ENCODE assay signal across 11 cellular contexts in the genomic region with DNA sequence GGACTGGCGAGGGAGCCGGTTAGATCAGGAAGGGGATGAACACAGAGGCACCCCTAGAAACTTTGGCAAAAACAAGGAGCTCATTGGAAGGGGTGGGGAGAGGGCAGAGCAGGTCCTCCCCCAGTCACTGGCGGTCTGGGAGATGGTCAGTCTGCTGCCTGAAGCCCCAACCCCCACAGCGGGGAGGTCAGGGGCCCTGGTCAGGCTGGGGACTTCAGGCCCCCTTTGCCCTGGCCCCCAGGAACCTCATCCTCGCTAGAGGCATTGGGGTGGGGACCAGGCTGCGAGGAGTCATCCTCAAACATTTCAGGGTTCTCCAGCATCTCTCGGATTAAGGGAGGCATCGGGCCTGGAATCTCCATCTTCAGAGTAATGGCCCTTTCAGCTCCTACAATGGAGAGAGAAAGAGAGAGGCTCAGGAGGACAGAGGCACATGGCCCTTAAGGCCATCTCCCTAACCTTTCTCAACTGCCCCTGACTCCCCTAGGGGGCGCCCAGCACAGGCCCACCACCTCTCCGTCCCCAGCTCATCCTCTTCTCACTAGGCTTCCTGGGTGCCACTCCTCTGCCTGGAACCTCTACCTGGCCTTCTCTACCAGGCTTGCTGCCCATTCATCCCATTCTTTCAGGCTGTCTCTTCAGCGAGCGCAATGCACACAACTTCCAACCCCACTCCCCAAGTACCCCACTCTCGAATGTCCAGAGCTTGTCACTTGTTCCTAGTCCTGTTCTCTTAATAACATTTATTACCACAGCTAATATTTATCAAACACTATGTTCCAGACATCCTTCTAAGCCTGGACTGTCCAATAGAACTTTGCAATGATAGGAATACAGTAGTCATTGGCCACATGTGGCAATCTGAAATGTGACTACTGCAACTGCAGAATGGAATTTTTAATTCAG. TPM values are rescaled to one million over a fixed set of nuclear protein-coding genes. Genes with fewer than 3 reads are reported as not detected.
DNase-seq lines count a peak whose midpoint lies in the region; ATAC-seq and TF ChIP-seq lines count a peak whose summit lies in the region.
"Had no signal": no experiment of that assay in that cellular context is flagged by ENCODE, and none has a peak within 500 bp of the region (broad histone marks: within the 10 kb centered on the region; RNA-seq: fewer than 3 reads in every experiment).

No MANE protein-coding gene starts in this region.

- H3K36me3 Mint-ChIP-seq in activated T-helper 2 cell treated with anti-CD3 and anti-CD28 coated beads, Interferon-gamma antibody, Interleukin-2, Interleukin-4, amounts not matched to agents 10 μg/mL and 5 μg/mL and 100 μg/mL, durations not matched to agents 14 hours and 24 hours and 36 hours (ENCODE audit: low read depth) = peaks cover 64% of the 10 kb centered on the region
- peaks cover 13% of the 10 kb centered on the region for H3K36me3 Mint-ChIP-seq in nephron progenitor cell (ENCODE audit: low read depth)

- H3K27me3 Mint-ChIP-seq in activated T-helper 2 cell treated with anti-CD3 and anti-CD28 coated beads, Interferon-gamma antibody, Interleukin-2, Interleukin-4, amounts not matched to agents 10 μg/mL and 5 μg/mL and 100 μg/mL, durations not matched to agents 14 hours and 24 hours and 36 hours (ENCODE audit: low read depth) = no peaks in the 10 kb centered on the region
- H3K27me3 Mint-ChIP-seq in nephron progenitor cell (ENCODE audit: low read depth, poor library complexity) = peaks cover 10% of the 10 kb centered on the region

- intact Hi-C loops in activated T-helper 2 cell treated with anti-CD3 and anti-CD28 coated beads, Interferon-gamma antibody, Interleukin-2, Interleukin-4, amounts not matched to agents 10 μg/mL and 5 μg/mL and 100 μg/mL, durations not matched to agents 14 hours and 24 hours and 36 hours (cut with micrococcal nuclease) = loop anchor here (2.0 kb wide), 2 partner anchors 39 to 75 kb away; no protein-coding TSS in a partner anchor

- peaks cover 56% of the 10 kb centered on the region for H3K4me1 Mint-ChIP-seq in activated T-helper 2 cell treated with anti-CD3 and anti-CD28 coated beads, Interferon-gamma antibody, Interleukin-2, Interleukin-4, amounts not matched to agents 10 μg/mL and 5 μg/mL and 100 μg/mL, durations not matched to agents 14 hours and 24 hours and 36 hours (ENCODE audit: low read depth)
- peaks cover 40% of the 10 kb centered on the region for H3K4me1 Mint-ChIP-seq in nephron progenitor cell

- no peak overlapping the region for H3K4me3 ChIP-seq in HL-60 (replicated peaks; ENCODE audit: insufficient read depth, low read length)
- H3K4me3 ChIP-seq: SJCRH30, skin epidermis had no signal

- no peak overlapping the region for H3K4me3 Mint-ChIP-seq in activated T-helper 2 cell treated with anti-CD3 and anti-CD28 coated beads, Interferon-gamma antibody, Interleukin-2, Interleukin-4, amounts not matched to agents 10 μg/mL and 5 μg/mL and 100 μg/mL, durations not matched to agents 14 hours and 24 hours and 36 hours (ENCODE audit: low read depth)
- H3K4me3 Mint-ChIP-seq in nephron progenitor cell = no peak overlapping the region
- H3K4me3 Mint-ChIP-seq: CD8-positive, alpha-beta T cell had no signal

- no peak for ATAC-seq in GM19324 (IDR thresholded peaks at IDR 0.05; ENCODE audit: low FRiP score, unreplicated experiment)
- no peak for ATAC-seq in GM21423 (IDR thresholded peaks at IDR 0.05; ENCODE audit: unreplicated experiment)
- ATAC-seq: CD8-positive, alpha-beta T cell had no signal

- H3K27ac Mint-ChIP-seq in activated T-helper 2 cell treated with anti-CD3 and anti-CD28 coated beads, Interferon-gamma antibody, Interleukin-2, Interleukin-4, amounts not matched to agents 10 μg/mL and 5 μg/mL and 100 μg/mL, durations not matched to agents 14 hours and 24 hours and 36 hours = peak overlapping the region; percentile 9
- H3K27ac Mint-ChIP-seq in nephron progenitor cell = peak overlapping the region; percentile 45
- H3K27ac Mint-ChIP-seq: CD8-positive, alpha-beta T cell had no signal

- peak; percentile 73 for DNase-seq in NCI-H82 (lab: John Stamatoyannopoulos, UW)
- no peak for DNase-seq in NCI-H82 treated with DMSO at 0.1 percent for 48 hours (lab: John Stamatoyannopoulos, UW; ENCODE audit: unreplicated experiment)
- no peak for DNase-seq in HL-60 (ENCODE audit: low read depth in 1 of 2, low spot score in 1 of 2)
- DNase-seq in activated T-helper 2 cell treated with anti-CD3 and anti-CD28 coated beads, Interferon-gamma antibody, Interleukin-2, Interleukin-4, amounts not matched to agents 10 μg/mL and 5 μg/mL and 100 μg/mL, durations not matched to agents 14 hours and 24 hours and 36 hours (ENCODE audit: low spot score) = no peak
- DNase-seq in nephron progenitor cell = no peak
- no peak for DNase-seq in LoVo (ENCODE audit: low spot score)
- DNase-seq: CD8-positive, alpha-beta T cell had no signal

- H3K27ac ChIP-seq in HL-60 (replicated peaks) = no peak overlapping the region
- H3K27ac ChIP-seq: SJCRH30 had no signal

- H3K9me3 Mint-ChIP-seq in activated T-helper 2 cell treated with anti-CD3 and anti-CD28 coated beads, Interferon-gamma antibody, Interleukin-2, Interleukin-4, amounts not matched to agents 10 μg/mL and 5 μg/mL and 100 μg/mL, durations not matched to agents 14 hours and 24 hours and 36 hours = no peaks in the 10 kb centered on the region
- H3K9me3 Mint-ChIP-seq in nephron progenitor cell = no peaks in the 10 kb centered on the region
- H3K9me3 Mint-ChIP-seq: CD8-positive, alpha-beta T cell had no signal

- peak; percentile 9 for TF ChIP-seq CTCF in HL-60 (IDR thresholded peaks at IDR 0.05; ENCODE audit: insufficient read depth, low read length)
- TF ChIP-seq CTCF in nephron progenitor cell (IDR thresholded peaks at IDR 0.05) = peak; percentile 39

- no peaks in the 10 kb centered on the region for H3K27me3 ChIP-seq in HL-60 (ENCODE audit: insufficient read depth, poor library complexity, severe bottlenecking)
- H3K27me3 ChIP-seq: SJCRH30 had no signal

RNA-seq across cellular contexts. Expression of gene ITGB7, which starts 4.7 kb away (rescaled TPM):
- total RNA-seq in activated T-helper 2 cell treated with anti-CD3 and anti-CD28 coated beads, Interferon-gamma antibody, Interleukin-2, Interleukin-4, amounts not matched to agents 10 μg/mL and 5 μg/mL and 100 μg/mL, durations not matched to agents 14 hours and 24 hours and 36 hours = 200 and 208 TPM in 2 replicates
- total RNA-seq: SJCRH30 had no signal

RNA-seq across cellular contexts. Expression of gene RARG, which starts 20.3 kb away (rescaled TPM):
- 38.5 and 40.1 TPM in 2 replicates for total RNA-seq in activated T-helper 2 cell treated with anti-CD3 and anti-CD28 coated beads, Interferon-gamma antibody, Interleukin-2, Interleukin-4, amounts not matched to agents 10 μg/mL and 5 μg/mL and 100 μg/mL, durations not matched to agents 14 hours and 24 hours and 36 hours

RNA-seq across cellular contexts. Expression of gene CSAD, which starts 31.0 kb away (rescaled TPM):
- total RNA-seq in activated T-helper 2 cell treated with anti-CD3 and anti-CD28 coated beads, Interferon-gamma antibody, Interleukin-2, Interleukin-4, amounts not matched to agents 10 μg/mL and 5 μg/mL and 100 μg/mL, durations not matched to agents 14 hours and 24 hours and 36 hours = 20.2 TPM in 2 replicates

RNA-seq across cellular contexts. Expression of gene ZNF740, which starts 31.2 kb away (rescaled TPM):
- total RNA-seq in activated T-helper 2 cell treated with anti-CD3 and anti-CD28 coated beads, Interferon-gamma antibody, Interleukin-2, Interleukin-4, amounts not matched to agents 10 μg/mL and 5 μg/mL and 100 μg/mL, durations not matched to agents 14 hours and 24 hours and 36 hours = 44.9 and 45.5 TPM in 2 replicates

RNA-seq across cellular contexts. Expression of gene ESPL1, which starts 56.4 kb away (rescaled TPM):
- total RNA-seq in activated T-helper 2 cell treated with anti-CD3 and anti-CD28 coated beads, Interferon-gamma antibody, Interleukin-2, Interleukin-4, amounts not matched to agents 10 μg/mL and 5 μg/mL and 100 μg/mL, durations not matched to agents 14 hours and 24 hours and 36 hours = 72.6 and 75.3 TPM in 2 replicates
